1 cellular context compared by ENCODE assay signal in the genomic region with DNA sequence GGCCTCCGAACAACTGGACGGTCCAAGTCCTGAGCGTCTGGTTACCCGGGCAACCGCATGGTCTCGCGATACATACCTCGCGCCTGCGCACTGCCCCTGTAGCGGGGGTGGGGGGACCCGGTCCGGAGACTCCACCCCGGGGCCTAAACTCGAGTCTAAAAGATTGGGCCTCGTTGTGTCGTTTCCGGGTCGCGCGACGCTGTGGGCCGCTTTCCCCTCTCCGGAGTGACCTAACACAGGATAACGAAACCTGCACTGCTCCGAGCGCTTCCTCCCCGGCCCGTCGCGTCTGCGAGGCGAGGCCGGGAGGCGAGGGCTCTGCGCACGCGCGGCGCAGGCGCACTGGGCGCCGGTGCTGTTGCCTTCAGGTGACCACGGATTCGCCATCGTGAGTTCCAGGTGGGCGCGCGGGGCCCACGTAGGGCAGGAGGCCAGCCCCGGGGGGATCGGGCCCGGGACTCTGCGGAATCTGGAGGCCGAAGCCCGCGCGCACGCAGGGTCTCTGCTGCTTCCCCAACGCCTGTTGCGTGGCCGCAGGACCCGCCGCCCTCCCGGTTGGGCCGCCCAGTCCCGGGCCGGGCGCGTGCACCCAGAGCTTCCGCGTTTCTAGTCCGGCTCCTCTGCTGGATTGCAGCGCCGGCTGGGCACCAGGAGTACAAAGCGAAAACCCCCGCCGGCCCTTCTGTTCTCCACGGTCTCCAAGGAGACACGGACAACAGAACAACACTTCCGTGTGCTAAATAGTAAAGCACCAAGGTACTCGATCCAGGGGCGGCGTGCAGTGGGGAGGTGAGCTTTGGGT.
TF ChIP-seq lines count a peak whose summit lies in the region.

A gene with protein sequence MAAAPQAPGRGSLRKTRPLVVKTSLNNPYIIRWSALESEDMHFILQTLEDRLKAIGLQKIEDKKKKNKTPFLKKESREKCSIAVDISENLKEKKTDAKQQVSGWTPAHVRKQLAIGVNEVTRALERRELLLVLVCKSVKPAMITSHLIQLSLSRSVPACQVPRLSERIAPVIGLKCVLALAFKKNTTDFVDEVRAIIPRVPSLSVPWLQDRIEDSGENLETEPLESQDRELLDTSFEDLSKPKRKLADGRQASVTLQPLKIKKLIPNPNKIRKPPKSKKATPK (plus strand): TSS at position 345 of the 802 bp plus-strand sequence. CDS start 5,960 bp downstream, outside the sequence.

TF ChIP-seq in HEK293, 187 proteins besides CTCF, POLR2A, EP300 and RAD21 (continued from another document and continues in another):
- TF ChIP-seq, protein P1, sequence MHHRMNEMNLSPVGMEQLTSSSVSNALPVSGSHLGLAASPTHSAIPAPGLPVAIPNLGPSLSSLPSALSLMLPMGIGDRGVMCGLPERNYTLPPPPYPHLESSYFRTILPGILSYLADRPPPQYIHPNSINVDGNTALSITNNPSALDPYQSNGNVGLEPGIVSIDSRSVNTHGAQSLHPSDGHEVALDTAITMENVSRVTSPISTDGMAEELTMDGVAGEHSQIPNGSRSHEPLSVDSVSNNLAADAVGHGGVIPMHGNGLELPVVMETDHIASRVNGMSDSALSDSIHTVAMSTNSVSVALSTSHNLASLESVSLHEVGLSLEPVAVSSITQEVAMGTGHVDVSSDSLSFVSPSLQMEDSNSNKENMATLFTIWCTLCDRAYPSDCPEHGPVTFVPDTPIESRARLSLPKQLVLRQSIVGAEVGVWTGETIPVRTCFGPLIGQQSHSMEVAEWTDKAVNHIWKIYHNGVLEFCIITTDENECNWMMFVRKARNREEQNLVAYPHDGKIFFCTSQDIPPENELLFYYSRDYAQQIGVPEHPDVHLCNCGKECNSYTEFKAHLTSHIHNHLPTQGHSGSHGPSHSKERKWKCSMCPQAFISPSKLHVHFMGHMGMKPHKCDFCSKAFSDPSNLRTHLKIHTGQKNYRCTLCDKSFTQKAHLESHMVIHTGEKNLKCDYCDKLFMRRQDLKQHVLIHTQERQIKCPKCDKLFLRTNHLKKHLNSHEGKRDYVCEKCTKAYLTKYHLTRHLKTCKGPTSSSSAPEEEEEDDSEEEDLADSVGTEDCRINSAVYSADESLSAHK (tag by site-specific recombination; IDR thresholded peaks at IDR 0.05) = no peak
- TF ChIP-seq PRDM1 (tag by site-specific recombination; IDR thresholded peaks at IDR 0.05) = no peak
- TF ChIP-seq ZNF501 (tag by site-specific recombination; IDR thresholded peaks at IDR 0.05) = peak; percentile 96
- TF ChIP-seq ZNF350 (tag by site-specific recombination; IDR thresholded peaks at IDR 0.05) = no peak
- peak; percentile 99 for TF ChIP-seq ZBTB20 (tag by site-specific recombination; IDR thresholded peaks at IDR 0.05)
- no peak for TF ChIP-seq ZNF776 (tag by site-specific recombination; IDR thresholded peaks at IDR 0.05; ENCODE audit: borderline replicate concordance)
- TF ChIP-seq, protein P2, sequence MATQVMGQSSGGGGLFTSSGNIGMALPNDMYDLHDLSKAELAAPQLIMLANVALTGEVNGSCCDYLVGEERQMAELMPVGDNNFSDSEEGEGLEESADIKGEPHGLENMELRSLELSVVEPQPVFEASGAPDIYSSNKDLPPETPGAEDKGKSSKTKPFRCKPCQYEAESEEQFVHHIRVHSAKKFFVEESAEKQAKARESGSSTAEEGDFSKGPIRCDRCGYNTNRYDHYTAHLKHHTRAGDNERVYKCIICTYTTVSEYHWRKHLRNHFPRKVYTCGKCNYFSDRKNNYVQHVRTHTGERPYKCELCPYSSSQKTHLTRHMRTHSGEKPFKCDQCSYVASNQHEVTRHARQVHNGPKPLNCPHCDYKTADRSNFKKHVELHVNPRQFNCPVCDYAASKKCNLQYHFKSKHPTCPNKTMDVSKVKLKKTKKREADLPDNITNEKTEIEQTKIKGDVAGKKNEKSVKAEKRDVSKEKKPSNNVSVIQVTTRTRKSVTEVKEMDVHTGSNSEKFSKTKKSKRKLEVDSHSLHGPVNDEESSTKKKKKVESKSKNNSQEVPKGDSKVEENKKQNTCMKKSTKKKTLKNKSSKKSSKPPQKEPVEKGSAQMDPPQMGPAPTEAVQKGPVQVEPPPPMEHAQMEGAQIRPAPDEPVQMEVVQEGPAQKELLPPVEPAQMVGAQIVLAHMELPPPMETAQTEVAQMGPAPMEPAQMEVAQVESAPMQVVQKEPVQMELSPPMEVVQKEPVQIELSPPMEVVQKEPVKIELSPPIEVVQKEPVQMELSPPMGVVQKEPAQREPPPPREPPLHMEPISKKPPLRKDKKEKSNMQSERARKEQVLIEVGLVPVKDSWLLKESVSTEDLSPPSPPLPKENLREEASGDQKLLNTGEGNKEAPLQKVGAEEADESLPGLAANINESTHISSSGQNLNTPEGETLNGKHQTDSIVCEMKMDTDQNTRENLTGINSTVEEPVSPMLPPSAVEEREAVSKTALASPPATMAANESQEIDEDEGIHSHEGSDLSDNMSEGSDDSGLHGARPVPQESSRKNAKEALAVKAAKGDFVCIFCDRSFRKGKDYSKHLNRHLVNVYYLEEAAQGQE (tag by site-specific recombination; IDR thresholded peaks at IDR 0.05) = 0 out of 2 replicates have a peak, but pooled peaks have one; percentile 14
- TF ChIP-seq MZF1 (tag by site-specific recombination; IDR thresholded peaks at IDR 0.05; ENCODE audit: borderline replicate concordance) = 0 out of 2 replicates have a peak, but pooled peaks have one; percentile 21
- TF ChIP-seq, protein P3, sequence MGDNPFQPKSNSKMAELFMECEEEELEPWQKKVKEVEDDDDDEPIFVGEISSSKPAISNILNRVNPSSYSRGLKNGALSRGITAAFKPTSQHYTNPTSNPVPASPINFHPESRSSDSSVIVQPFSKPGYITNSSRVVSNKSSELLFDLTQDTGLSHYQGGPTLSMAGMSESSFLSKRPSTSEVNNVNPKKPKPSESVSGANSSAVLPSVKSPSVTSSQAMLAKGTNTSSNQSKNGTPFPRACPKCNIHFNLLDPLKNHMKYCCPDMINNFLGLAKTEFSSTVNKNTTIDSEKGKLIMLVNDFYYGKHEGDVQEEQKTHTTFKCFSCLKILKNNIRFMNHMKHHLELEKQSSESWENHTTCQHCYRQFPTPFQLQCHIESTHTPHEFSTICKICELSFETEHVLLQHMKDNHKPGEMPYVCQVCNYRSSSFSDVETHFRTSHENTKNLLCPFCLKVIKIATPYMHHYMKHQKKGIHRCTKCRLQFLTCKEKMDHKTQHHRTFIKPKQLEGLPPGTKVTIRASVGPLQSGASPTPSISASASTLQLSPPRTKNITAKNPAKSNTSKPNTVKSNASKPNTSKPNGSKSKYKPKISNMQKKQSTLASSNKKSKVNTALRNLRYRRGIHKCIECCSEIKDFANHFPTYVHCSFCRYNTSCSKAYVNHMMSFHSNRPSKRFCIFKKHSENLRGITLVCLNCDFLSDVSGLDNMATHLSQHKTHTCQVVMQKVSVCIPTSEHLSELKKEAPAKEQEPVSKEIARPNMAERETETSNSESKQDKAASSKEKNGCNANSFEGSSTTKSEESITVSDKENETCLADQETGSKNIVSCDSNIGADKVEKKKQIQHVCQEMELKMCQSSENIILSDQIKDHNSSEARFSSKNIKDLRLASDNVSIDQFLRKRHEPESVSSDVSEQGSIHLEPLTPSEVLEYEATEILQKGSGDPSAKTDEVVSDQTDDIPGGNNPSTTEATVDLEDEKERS (tag by site-specific recombination; IDR thresholded peaks at IDR 0.05) = no peak
- peak; percentile 87 for TF ChIP-seq ZFP69B (tag by site-specific recombination; IDR thresholded peaks at IDR 0.05)
- TF ChIP-seq HOXD13 (CRISPR knock-in tag; IDR thresholded peaks at IDR 0.05; ENCODE audit: borderline replicate concordance) = no peak
- TF ChIP-seq ZNF777 (tag by site-specific recombination; IDR thresholded peaks at IDR 0.05; ENCODE audit: borderline replicate concordance) = no peak
- TF ChIP-seq ZNF658 (tag by site-specific recombination; IDR thresholded peaks at IDR 0.05) = no peak
- TF ChIP-seq ZNF394 (tag by site-specific recombination; IDR thresholded peaks at IDR 0.05; ENCODE audit: borderline replicate concordance) = peak; percentile 63
- TF ChIP-seq REPIN1 (tag by site-specific recombination; IDR thresholded peaks at IDR 0.05; ENCODE audit: low read depth) = peak; percentile 36; the same call in 1 of the 2 replicates
- no peak for TF ChIP-seq OSR2 (tag by site-specific recombination; IDR thresholded peaks at IDR 0.05)
- TF ChIP-seq ZNF366 (tag by site-specific recombination; conservative IDR thresholded peaks at IDR 0.05) = no peak
- TF ChIP-seq KLF9 (tag by site-specific recombination; IDR thresholded peaks at IDR 0.05; ENCODE audit: low read depth) = peak; percentile 53
- no peak for TF ChIP-seq ZNF837 (tag by site-specific recombination; IDR thresholded peaks at IDR 0.05)
- TF ChIP-seq OVOL3 (tag by site-specific recombination; IDR thresholded peaks at IDR 0.05) = peak; percentile 4; the same call in 1 of the 2 replicates
- TF ChIP-seq ZBTB7A (tag by site-specific recombination; IDR thresholded peaks at IDR 0.05; ENCODE audit: low read depth) = peak; percentile 66; the same call in 1 of the 2 replicates
- TF ChIP-seq ZNF121 (tag by site-specific recombination; IDR thresholded peaks at IDR 0.05) = peak; percentile 19; the same call in 1 of the 2 replicates
- TF ChIP-seq ZNF558 (tag by site-specific recombination; IDR thresholded peaks at IDR 0.05) = no peak
- TF ChIP-seq ZNF169 (tag by site-specific recombination; IDR thresholded peaks at IDR 0.05) = no peak
- no peak for TF ChIP-seq ZNF549 (tag by site-specific recombination; IDR thresholded peaks at IDR 0.05)
- TF ChIP-seq ZBTB1 (tag by site-specific recombination; IDR thresholded peaks at IDR 0.05) = no peak
- TF ChIP-seq ZNF433 (tag by site-specific recombination; IDR thresholded peaks at IDR 0.05; ENCODE audit: low read depth) = no peak
- TF ChIP-seq, protein P4, sequence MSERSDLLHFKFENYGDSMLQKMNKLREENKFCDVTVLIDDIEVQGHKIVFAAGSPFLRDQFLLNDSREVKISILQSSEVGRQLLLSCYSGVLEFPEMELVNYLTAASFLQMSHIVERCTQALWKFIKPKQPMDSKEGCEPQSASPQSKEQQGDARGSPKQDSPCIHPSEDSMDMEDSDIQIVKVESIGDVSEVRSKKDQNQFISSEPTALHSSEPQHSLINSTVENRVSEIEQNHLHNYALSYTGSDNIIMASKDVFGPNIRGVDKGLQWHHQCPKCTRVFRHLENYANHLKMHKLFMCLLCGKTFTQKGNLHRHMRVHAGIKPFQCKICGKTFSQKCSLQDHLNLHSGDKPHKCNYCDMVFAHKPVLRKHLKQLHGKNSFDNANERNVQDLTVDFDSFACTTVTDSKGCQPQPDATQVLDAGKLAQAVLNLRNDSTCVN (tag by site-specific recombination; optimal IDR thresholded peaks at IDR 0.05) = peak; percentile 97
- 0 out of 2 replicates have a peak, but pooled peaks have one; percentile 39 for TF ChIP-seq GLI4 (tag by site-specific recombination; IDR thresholded peaks at IDR 0.05)
- TF ChIP-seq, protein P5, sequence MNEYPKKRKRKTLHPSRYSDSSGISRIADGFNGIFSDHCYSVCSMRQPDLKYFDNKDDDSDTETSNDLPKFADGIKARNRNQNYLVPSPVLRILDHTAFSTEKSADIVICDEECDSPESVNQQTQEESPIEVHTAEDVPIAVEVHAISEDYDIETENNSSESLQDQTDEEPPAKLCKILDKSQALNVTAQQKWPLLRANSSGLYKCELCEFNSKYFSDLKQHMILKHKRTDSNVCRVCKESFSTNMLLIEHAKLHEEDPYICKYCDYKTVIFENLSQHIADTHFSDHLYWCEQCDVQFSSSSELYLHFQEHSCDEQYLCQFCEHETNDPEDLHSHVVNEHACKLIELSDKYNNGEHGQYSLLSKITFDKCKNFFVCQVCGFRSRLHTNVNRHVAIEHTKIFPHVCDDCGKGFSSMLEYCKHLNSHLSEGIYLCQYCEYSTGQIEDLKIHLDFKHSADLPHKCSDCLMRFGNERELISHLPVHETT (tag by site-specific recombination; IDR thresholded peaks at IDR 0.05) = no peak
- TF ChIP-seq, protein P6, sequence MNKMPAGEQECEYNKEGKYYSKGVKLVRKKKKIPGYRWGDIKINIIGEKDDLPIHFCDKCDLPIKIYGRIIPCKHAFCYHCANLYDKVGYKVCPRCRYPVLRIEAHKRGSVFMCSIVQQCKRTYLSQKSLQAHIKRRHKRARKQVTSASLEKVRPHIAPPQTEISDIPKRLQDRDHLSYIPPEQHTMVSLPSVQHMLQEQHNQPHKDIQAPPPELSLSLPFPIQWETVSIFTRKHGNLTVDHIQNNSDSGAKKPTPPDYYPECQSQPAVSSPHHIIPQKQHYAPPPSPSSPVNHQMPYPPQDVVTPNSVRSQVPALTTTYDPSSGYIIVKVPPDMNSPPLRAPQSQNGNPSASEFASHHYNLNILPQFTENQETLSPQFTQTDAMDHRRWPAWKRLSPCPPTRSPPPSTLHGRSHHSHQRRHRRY (tag by site-specific recombination; IDR thresholded peaks at IDR 0.05) = no peak
- TF ChIP-seq, protein P7, sequence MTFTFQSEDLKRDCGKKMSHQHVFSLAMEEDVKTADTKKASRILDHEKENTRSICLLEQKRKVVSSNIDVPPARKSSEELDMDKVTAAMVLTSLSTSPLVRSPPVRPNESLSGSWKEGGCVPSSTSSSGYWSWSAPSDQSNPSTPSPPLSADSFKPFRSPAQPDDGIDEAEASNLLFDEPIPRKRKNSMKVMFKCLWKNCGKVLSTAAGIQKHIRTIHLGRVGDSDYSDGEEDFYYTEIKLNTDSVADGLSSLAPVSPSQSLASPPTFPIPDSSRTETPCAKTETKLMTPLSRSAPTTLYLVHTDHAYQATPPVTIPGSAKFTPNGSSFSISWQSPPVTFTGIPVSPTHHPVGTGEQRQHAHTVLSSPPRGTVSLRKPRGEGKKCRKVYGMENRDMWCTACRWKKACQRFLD (tag by site-specific recombination; IDR thresholded peaks at IDR 0.05) = no peak
- TF ChIP-seq RBAK (tag by site-specific recombination; IDR thresholded peaks at IDR 0.05) = no peak
- 0 out of 2 replicates have a peak, but pooled peaks have one; percentile 49 for TF ChIP-seq SP7 (tag by site-specific recombination; IDR thresholded peaks at IDR 0.05)
- TF ChIP-seq ZNF664 (tag by site-specific recombination; IDR thresholded peaks at IDR 0.05) = no peak
- no peak for TF ChIP-seq ZNF548 (tag by site-specific recombination; IDR thresholded peaks at IDR 0.05)
- peak; percentile 97 for TF ChIP-seq ZXDB (tag by site-specific recombination; IDR thresholded peaks at IDR 0.05)
- TF ChIP-seq, protein P8, sequence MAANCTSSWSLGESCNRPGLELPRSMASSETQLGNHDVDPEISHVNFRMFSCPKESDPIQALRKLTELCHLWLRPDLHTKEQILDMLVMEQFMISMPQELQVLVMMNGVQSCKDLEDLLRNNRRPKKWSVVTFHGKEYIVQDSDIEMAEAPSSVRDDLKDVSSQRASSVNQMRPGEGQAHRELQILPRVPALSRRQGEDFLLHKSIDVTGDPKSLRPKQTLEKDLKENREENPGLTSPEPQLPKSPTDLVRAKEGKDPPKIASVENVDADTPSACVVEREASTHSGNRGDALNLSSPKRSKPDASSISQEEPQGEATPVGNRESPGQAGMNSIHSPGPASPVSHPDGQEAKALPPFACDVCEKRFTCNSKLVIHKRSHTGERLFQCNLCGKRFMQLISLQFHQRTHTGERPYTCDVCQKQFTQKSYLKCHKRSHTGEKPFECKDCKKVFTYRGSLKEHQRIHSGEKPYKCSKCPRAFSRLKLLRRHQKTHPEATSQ (tag by site-specific recombination; IDR thresholded peaks at IDR 0.05) = peak; percentile 61; the same call in 1 of the 2 replicates
- 0 out of 2 replicates have a peak, but pooled peaks have one; percentile 21 for TF ChIP-seq ZSCAN30 (tag by site-specific recombination; IDR thresholded peaks at IDR 0.05)
- TF ChIP-seq KLF8 (tag by site-specific recombination; IDR thresholded peaks at IDR 0.05) = peak; percentile 80
